Comparison of ENCODE assay signal across 21 cellular contexts in the genomic region with DNA sequence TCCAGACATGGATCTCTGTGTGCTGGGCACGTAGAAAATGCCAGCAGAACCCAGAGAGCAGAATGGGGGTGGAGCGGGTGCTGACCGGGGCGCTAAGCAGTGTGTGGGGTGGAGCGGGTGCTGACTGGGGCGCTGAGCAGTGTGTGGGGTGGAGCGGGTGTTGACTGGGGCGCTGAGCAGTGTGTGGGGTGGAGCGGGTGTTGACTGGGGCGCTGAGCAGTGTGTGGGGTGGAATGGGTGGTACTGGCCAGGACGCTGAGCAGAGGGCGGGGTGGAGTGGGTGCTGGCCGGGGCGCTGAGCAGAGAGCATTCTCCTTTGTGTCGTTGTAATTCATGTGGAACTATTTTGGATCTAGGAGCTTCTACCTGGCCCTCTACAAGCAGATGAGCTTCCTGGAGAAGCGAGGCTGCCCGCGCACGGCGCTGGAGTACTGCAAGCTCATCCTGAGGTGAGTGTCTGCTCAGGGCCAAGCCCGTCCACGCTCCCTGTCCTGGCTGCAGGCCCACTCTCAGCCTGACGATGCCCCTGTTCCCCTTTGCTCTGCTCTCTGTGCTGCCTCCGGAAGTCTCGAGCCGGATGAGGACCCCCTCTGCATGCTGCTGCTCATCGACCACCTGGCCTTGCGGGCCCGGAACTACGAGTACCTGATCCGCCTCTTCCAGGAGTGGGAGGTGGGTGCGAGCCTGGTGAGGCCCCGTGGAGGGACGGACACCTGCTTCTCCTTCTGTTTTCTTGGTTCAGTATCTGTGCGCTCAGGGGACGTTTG. TPM values are rescaled to one million over a fixed set of nuclear protein-coding genes. Genes with fewer than 3 reads are reported as not detected.
DNase-seq lines count a peak whose midpoint lies in the region; ATAC-seq and TF ChIP-seq lines count a peak whose summit lies in the region.
"Had no signal": no experiment of that assay in that cellular context is flagged by ENCODE, and none has a peak within 500 bp of the region (broad histone marks: within the 10 kb centered on the region; RNA-seq: fewer than 3 reads in every experiment).

No MANE protein-coding gene starts in this region.

- H3K4me3 Mint-ChIP-seq in neural crest cell, result no peak overlapping the region
- H3K4me3 Mint-ChIP-seq in progenitor cell of endocrine pancreas (ENCODE audit: low read depth), result no peak overlapping the region

- no peaks in the 10 kb centered on the region for H3K79me2 ChIP-seq in DND-41 (ENCODE audit: insufficient read depth, low read length)

- no peak overlapping the region for H3K9ac ChIP-seq in DND-41 (ENCODE audit: low read depth, low read length)
- H3K9ac ChIP-seq: KMS-11 had no signal

- H3K27me3 Mint-ChIP-seq in neural crest cell (ENCODE audit: low read depth), result no peaks in the 10 kb centered on the region
- no peaks in the 10 kb centered on the region for H3K27me3 Mint-ChIP-seq in progenitor cell of endocrine pancreas

- H3K27me3 ChIP-seq in DND-41 (ENCODE audit: insufficient read depth, low read length, poor library complexity) (no peaks in the 10 kb centered on the region), MG63 (no peaks in the 10 kb centered on the region), esophagus squamous epithelium (no peaks in the 10 kb centered on the region)

- peak; percentile 20; the same call in 1 of the 3 replicates for ATAC-seq in DND-41 (ENCODE audit: insufficient read depth, low read depth)
- no peak for ATAC-seq in HG02623 (IDR thresholded peaks at IDR 0.05; ENCODE audit: unreplicated experiment)
- ATAC-seq: A549, Panc1, SK-N-SH treated with all-trans-retinoic acid at 6 μM for 48 hours had no signal

- no peak overlapping the region for H3K4me2 ChIP-seq in DND-41 (ENCODE audit: insufficient read depth, low read length)
- H3K4me2 ChIP-seq: A549, KMS-11 had no signal

- TF ChIP-seq POLR2A in esophagus squamous epithelium (IDR thresholded peaks at IDR 0.05), result no peak

- H4K20me1 ChIP-seq in DND-41 (ENCODE audit: insufficient read depth, low read length), result peaks cover 37% of the 10 kb centered on the region

- WGBS in esophagus squamous epithelium, 2 donors, result 65 to 82% methylated on average over 15 to 35 of the region's 36 CpGs

- H3K4me1 ChIP-seq in DND-41 (ENCODE audit: insufficient read depth, low read length) (no peaks in the 10 kb centered on the region), esophagus squamous epithelium (no peaks in the 10 kb centered on the region)
- H3K4me1 ChIP-seq: A549 had no signal

- H3K4me3 ChIP-seq in DND-41 (ENCODE audit: low read depth in 1 of 2, low read length in 2 of 2) (no peak overlapping the region), MG63 (no peak overlapping the region), esophagus squamous epithelium (no peak overlapping the region)
- H3K4me3 ChIP-seq: A549 had no signal

- no peaks in the 10 kb centered on the region for H3K4me1 Mint-ChIP-seq in neural crest cell
- H3K4me1 Mint-ChIP-seq in progenitor cell of endocrine pancreas (ENCODE audit: low read depth), result no peaks in the 10 kb centered on the region

- H3K36me3 ChIP-seq in DND-41 (ENCODE audit: insufficient read depth, low read length) (peaks cover 79% of the 10 kb centered on the region), MG63 (peaks cover 12% of the 10 kb centered on the region; the same call in 1 of the 2 replicates), esophagus squamous epithelium (peaks cover 38 to 90% (median 62%) of the 10 kb centered on the region in 3 donors)

- no peak overlapping the region for H3K27ac ChIP-seq in DND-41 (ENCODE audit: low read length)
- peak overlapping the region in 3 of 4 donors; percentile 21 to 59 (median 28) for H3K27ac ChIP-seq in esophagus squamous epithelium
- no peak overlapping the region for H3K27ac ChIP-seq in RWPE1
- H3K27ac ChIP-seq: A549, KMS-11 had no signal

- no peak overlapping the region for H2AFZ ChIP-seq in DND-41 (ENCODE audit: low read depth, low read length)

- TF ChIP-seq CTCF in DND-41 (IDR thresholded peaks at IDR 0.05; ENCODE audit: borderline replicate concordance, extremely low read depth, low read length, poor library complexity, severe bottlenecking) (no peak), esophagus squamous epithelium (IDR thresholded peaks at IDR 0.05) (no peak), neural crest cell (conservative IDR thresholded peaks at IDR 0.05) (no peak), RWPE1 (conservative IDR thresholded peaks at IDR 0.05; ENCODE audit: low read depth) (no peak), progenitor cell of endocrine pancreas (IDR thresholded peaks at IDR 0.05; ENCODE audit: unreplicated experiment) (no peak)

- POLR2A ChIA-PET in RWPE1 (lab: Yijun Ruan, JAX; ENCODE audit: low non-redundant PET), result interaction anchor here (0.6 kb wide), 1 partner anchor 18 kb away, joined by 5 read pairs; no protein-coding TSS in a partner anchor

- intact Hi-C loops in esophagus squamous epithelium (cut with DNase I), result no loop called here

- peaks cover 10% of the 10 kb centered on the region for H3K36me3 Mint-ChIP-seq in neural crest cell (ENCODE audit: low read depth)
- peaks cover 16% of the 10 kb centered on the region for H3K36me3 Mint-ChIP-seq in progenitor cell of endocrine pancreas (ENCODE audit: insufficient read depth)

- no peak for DNase-seq in DND-41
- DNase-seq in MG63, result peak; percentile 10
- DNase-seq in esophagus squamous epithelium (lab: John Stamatoyannopoulos, UW), result no peak
- DNase-seq in neural crest cell (ENCODE audit: low read depth, low spot score), result no peak
- DNase-seq in stimulated activated CD4-positive, alpha-beta T cell treated with anti-CD3 and anti-CD28 coated beads, Interleukin-1b, Interleukin-23, amount 100 ng/mL, for 48 hours, result no peak
- no peak for DNase-seq in RWPE1 (ENCODE audit: low spot score)
- DNase-seq in progenitor cell of endocrine pancreas (ENCODE audit: low spot score, unreplicated experiment), result no peak
- DNase-seq: C1 segment of cervical spinal cord, DMS 273 treated with DMSO at 0.1 percent for 48 hours, GF-D8, NCI-H1048, NCI-H146, NCI-H2081, NCI-H2227 treated with DMSO at 0.1 percent for 48 hours, NCI-H524 treated with DMSO at 0.1 percent for 48 hours, SHP77 treated with DMSO at 0.1 percent for 48 hours had no signal

- H3K9me3 Mint-ChIP-seq in neural crest cell, result no peaks in the 10 kb centered on the region
- H3K9me3 Mint-ChIP-seq in progenitor cell of endocrine pancreas (ENCODE audit: low read depth), result no peaks in the 10 kb centered on the region

- H3K9me3 ChIP-seq in DND-41 (ENCODE audit: insufficient read depth, low read length, severe bottlenecking) (no peaks in the 10 kb centered on the region), MG63 (no peaks in the 10 kb centered on the region), esophagus squamous epithelium (no peaks in the 10 kb centered on the region)
- H3K9me3 ChIP-seq: A549 had no signal

- H3K27ac Mint-ChIP-seq in neural crest cell (ENCODE audit: unreplicated experiment), result peak overlapping the region; percentile 57
- no peak overlapping the region for H3K27ac Mint-ChIP-seq in progenitor cell of endocrine pancreas

- CTCF ChIA-PET in RWPE1 (lab: Yijun Ruan, JAX), result no interaction called here

RNA-seq across cellular contexts. Expression of a gene that starts 20.3 kb away (rescaled TPM):
- 12.1 and 21.1 TPM in 2 replicates for total RNA-seq in MG63 (2014; rRNA removed; shearing (Covaris generic); ENCODE audit: low replicate concordance)
- total RNA-seq in esophagus squamous epithelium (1 to 10 TPM; 1.1 to 3.4 (median 2.0) TPM), neural crest cell (7.7 and 8.3 TPM in 2 replicates), progenitor cell of endocrine pancreas (3.8 and 4.6 TPM in 2 replicates)

RNA-seq across cellular contexts. Expression of a gene that starts 24.8 kb away (rescaled TPM):
- total RNA-seq in MG63 (2014; rRNA removed; shearing (Covaris generic); ENCODE audit: low replicate concordance), result 803 and 1,289 TPM in 2 replicates
- 1 to 10 TPM in 3 of 4 donors, not detected in 1; 2.2 to 9.6 (median 8.0) TPM for total RNA-seq in esophagus squamous epithelium
- 518 and 541 TPM in 2 replicates for total RNA-seq in neural crest cell
- total RNA-seq in progenitor cell of endocrine pancreas, result 201 and 211 TPM in 2 replicates

RNA-seq across cellular contexts. Expression of a gene that starts 25.0 kb away (rescaled TPM):
- 53.2 and 71.3 TPM in 2 replicates for total RNA-seq in MG63 (2014; rRNA removed; shearing (Covaris generic); ENCODE audit: low replicate concordance)
- total RNA-seq in esophagus squamous epithelium, result 100 to 1,000 TPM in 2 of 4 donors, 10 to 100 TPM in 2; 79.7 to 124 (median 101) TPM
- 198 and 209 TPM in 2 replicates for total RNA-seq in neural crest cell
- total RNA-seq in progenitor cell of endocrine pancreas, result 177 and 199 TPM in 2 replicates

RNA-seq across cellular contexts. Expression of a gene that starts 50.2 kb away (rescaled TPM):
- total RNA-seq in MG63 (2014; rRNA removed; shearing (Covaris generic); ENCODE audit: low replicate concordance), result 357 and 571 TPM in 2 replicates
- total RNA-seq in esophagus squamous epithelium, result 10 to 100 TPM; 43.5 to 63.0 (median 52.4) TPM
- total RNA-seq in neural crest cell, result 67.6 and 70.1 TPM in 2 replicates
- 67.9 and 72.1 TPM in 2 replicates for total RNA-seq in progenitor cell of endocrine pancreas

Comparison
In these comparisons a context has a peak if more than half of its experiments do, and no peak if none do; other contexts are left out.
1. H3K27ac ChIP-seq: peak in esophagus squamous epithelium (3 of 4); none in DND-41 (single experiment) and RWPE1 (single experiment).
2. RNA of a gene that starts 24.8 kb away (total RNA-seq): 803 to 1,289 TPM in MG63, 518 to 541 TPM in neural crest cell and 201 to 211 TPM in progenitor cell of endocrine pancreas; 2.2 to 9.6 TPM in esophagus squamous epithelium; every median in the first group is over 10 times any median in the second.